Comparison of ENCODE assay signal across 18 cellular contexts in genomic region chr2:202560200-202560599, GRCh38.
"Had no signal": no experiment of that assay in that cellular context is flagged by ENCODE, and none has a peak within 500 bp of the region (broad histone marks: within the 10 kb centered on the region; RNA-seq: fewer than 3 reads in every experiment).

No MANE protein-coding gene starts in this region.

- H3K27me3 Mint-ChIP-seq: naive thymus-derived CD4-positive, alpha-beta T cell had no signal

- H3K4me1 ChIP-seq: esophagus muscularis mucosa, foreskin keratinocyte, gastroesophageal sphincter, heart right ventricle, left lung, lower lobe of right lung had no signal

- H3K9me3 ChIP-seq: esophagus muscularis mucosa, gastroesophageal sphincter, heart right ventricle, left lung, lower lobe of right lung had no signal

- H3K27ac ChIP-seq: coronary artery, dorsolateral prefrontal cortex, esophagus muscularis mucosa, foreskin keratinocyte, gastroesophageal sphincter, heart right ventricle, left lung, lower lobe of right lung had no signal

- ATAC-seq: foreskin keratinocyte; gastroesophageal sphincter; heart right ventricle; left cardiac atrium; left lung; left ventricle myocardium superior; lower lobe of right lung; naive thymus-derived CD4-positive, alpha-beta T cell had no signal

- H3K27me3 ChIP-seq: dorsolateral prefrontal cortex, esophagus muscularis mucosa, foreskin keratinocyte, gastroesophageal sphincter, heart right ventricle, left lung had no signal

- H3K9me3 Mint-ChIP-seq: naive thymus-derived CD4-positive, alpha-beta T cell had no signal

- DNase-seq: dermis blood vessel endothelial cell; dorsolateral prefrontal cortex; effector CD4-positive, alpha-beta T cell; effector memory CD4-positive, alpha-beta T cell; foreskin keratinocyte; head of caudate nucleus; heart right ventricle; hippocampal formation; left cardiac atrium; left lung; left ventricle myocardium superior; lower lobe of right lung; mesenchymal stem cell; midbrain; naive thymus-derived CD4-positive, alpha-beta T cell had no signal

- H3K4me3 Mint-ChIP-seq: naive thymus-derived CD4-positive, alpha-beta T cell had no signal

- H3K4me3 ChIP-seq: coronary artery, dorsolateral prefrontal cortex, esophagus muscularis mucosa, gastroesophageal sphincter, heart right ventricle, left lung, lower lobe of right lung had no signal
